In genomic region chr6:157255079-157255478, GRCh38 we compare ENCODE assay signal across 31 cellular contexts.
"Had no signal": no experiment of that assay in that cellular context is flagged by ENCODE, and none has a peak within 500 bp of the region (broad histone marks: within the 10 kb centered on the region; RNA-seq: fewer than 3 reads in every experiment).

No MANE protein-coding gene starts in this region.

- H3K9me3 ChIP-seq: MG63, SJCRH30 had no signal

- H3K4me1 ChIP-seq: SJCRH30 had no signal

- ATAC-seq: activated CD8-positive, alpha-beta T cell treated with anti-CD3 and anti-CD28 coated beads for 36 hours; activated naive CD4-positive, alpha-beta T cell treated with anti-CD3 and anti-CD28 coated beads, Interleukin-2, amount 50 U/mL, for 72 hours; activated T-cell treated with anti-CD3 and anti-CD28 coated beads, Interleukin-2, amount 50 U/mL, for 72 hours; activated T-helper 17 cell treated with anti-CD3 and anti-CD28 coated beads, Interleukin-2, amount 50 U/mL, for 72 hours; Panc1 had no signal

- H3K27ac ChIP-seq: brain microvascular endothelial cell, cardiac muscle cell, SJCRH30, SK-N-MC had no signal

- H3K27me3 ChIP-seq: cardiac muscle cell, MG63, SJCRH30 had no signal

- DNase-seq: activated CD4-positive, alpha-beta T cell treated with anti-CD3 and anti-CD28 coated beads, Interleukin-2, amount 10 ng/mL, durations not matched to agents 24 days and 14 days; activated CD4-positive, alpha-beta T cell treated with anti-CD3 and anti-CD28 coated beads, Interleukin-2, amount 50 U/mL, for 4 hours; activated CD8-positive, alpha-beta T cell treated with anti-CD3 and anti-CD28 coated beads for 36 hours; activated gamma-delta T cell treated with Interleukin-2 at 50 U/mL for 16 hours; activated naive CD4-positive, alpha-beta T cell treated with anti-CD3 and anti-CD28 coated beads for 36 hours; activated T-cell treated with anti-CD3 and anti-CD28 coated beads, Interleukin-2, amount 50 U/mL, for 1 hour; activated T-cell treated with anti-CD3 and anti-CD28 coated beads, Interleukin-2, amount 50 U/mL, for 72 hours; amniotic stem cell; brain microvascular endothelial cell; Kasumi-1; KBM-7; MG63; NCI-H1048; NCI-H1105 treated with DMSO at 0.1 percent for 48 hours; NCI-H1436; NCI-H1694; NCI-H1930; NCI-H2081 treated with DMSO at 0.1 percent for 48 hours; NCI-H226; NCI-H446 treated with DMSO at 0.1 percent for 48 hours; NCI-H524; NCI-H69; SHP77; SJCRH30; T1000 had no signal

- FAIRE-seq: TTC549 had no signal

- H3K36me3 ChIP-seq: brain microvascular endothelial cell, cardiac muscle cell, MG63, SJCRH30 had no signal

- H3K4me3 ChIP-seq: cardiac muscle cell, MG63, SJCRH30, SK-N-MC had no signal
